Comparison of ENCODE assay signal across 23 cellular contexts in the genomic region with DNA sequence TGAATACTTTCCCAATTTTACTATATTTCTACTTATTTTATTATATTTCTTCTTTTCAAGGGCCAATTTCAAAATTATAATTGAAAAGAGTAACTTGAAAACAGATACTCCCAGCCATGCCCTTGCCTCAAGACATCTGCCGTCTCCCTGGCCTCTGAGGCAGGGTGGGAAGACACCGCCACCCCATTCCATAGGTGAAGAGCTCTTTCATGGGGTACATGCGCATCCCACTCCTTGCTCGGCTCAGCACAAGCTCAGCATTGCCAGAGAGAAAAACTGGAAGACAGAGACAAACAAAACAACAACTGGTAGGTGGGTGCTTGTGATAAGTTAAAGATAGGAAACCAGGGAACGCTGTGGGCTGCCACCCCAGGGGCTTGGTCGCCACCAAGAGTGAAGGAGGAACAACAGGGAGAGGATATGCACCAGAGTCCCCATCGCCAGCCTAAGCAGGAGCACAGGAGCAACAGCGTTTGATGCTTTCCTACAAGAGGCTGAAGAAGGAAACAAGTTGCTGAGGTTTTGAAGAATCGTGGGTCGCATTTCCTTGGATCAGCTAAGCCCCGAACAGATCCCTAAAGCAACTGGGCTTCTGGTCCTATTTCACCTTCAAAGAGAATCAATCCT. TPM values are rescaled to one million over a fixed set of nuclear protein-coding genes. Genes with fewer than 3 reads are reported as not detected.
A peak's percentile ranks its signal among the peaks of the same experiment; 100 is the strongest.
DNase-seq lines count a peak whose midpoint lies in the region; ATAC-seq, FAIRE-seq and TF ChIP-seq lines count a peak whose summit lies in the region.
"Had no signal": no experiment of that assay in that cellular context is flagged by ENCODE, and none has a peak within 500 bp of the region (broad histone marks: within the 10 kb centered on the region; RNA-seq: fewer than 3 reads in every experiment).

No MANE protein-coding gene starts in this region.

- H3K27ac ChIP-seq in KOPT-K1 (ENCODE audit: low read depth, low read length, poor library complexity, severe bottlenecking): peak overlapping the region; percentile 61
- H3K27ac ChIP-seq: PC-9, RWPE1 had no signal

- H3K4me1 Mint-ChIP-seq in central memory CD8-positive, alpha-beta T cell: peaks cover 10% of the 10 kb centered on the region
- no peaks in the 10 kb centered on the region for H3K4me1 Mint-ChIP-seq in nephron progenitor cell
- H3K4me1 Mint-ChIP-seq in stimulated activated naive CD8-positive, alpha-beta T cell treated with anti-CD3 and anti-CD28 coated beads, Interleukin-15, amount 100 ng/mL, for 72 hours: peaks cover 25% of the 10 kb centered on the region
- peaks cover 14% of the 10 kb centered on the region for H3K4me1 Mint-ChIP-seq in activated naive CD8-positive, alpha-beta T cell treated with anti-CD3 and anti-CD28 coated beads, Interleukin-2, amount 50 U/mL, for 24 hours

- no peaks in the 10 kb centered on the region for H3K27me3 Mint-ChIP-seq in central memory CD8-positive, alpha-beta T cell
- H3K27me3 Mint-ChIP-seq in nephron progenitor cell (ENCODE audit: low read depth, poor library complexity): peaks cover 4% of the 10 kb centered on the region
- no peaks in the 10 kb centered on the region for H3K27me3 Mint-ChIP-seq in stimulated activated naive CD8-positive, alpha-beta T cell treated with anti-CD3 and anti-CD28 coated beads, Interleukin-15, amount 100 ng/mL, for 72 hours
- H3K27me3 Mint-ChIP-seq in activated naive CD8-positive, alpha-beta T cell treated with anti-CD3 and anti-CD28 coated beads, Interleukin-2, amount 50 U/mL, for 24 hours: no peaks in the 10 kb centered on the region
- H3K27me3 Mint-ChIP-seq: CD4-positive, alpha-beta memory T cell had no signal

- no peaks in the 10 kb centered on the region for H3K9me3 ChIP-seq in KOPT-K1 (ENCODE audit: insufficient read depth, low read length, poor library complexity, severe bottlenecking)

- peak; percentile 79 for FAIRE-seq in GM12891 (lab: Jason Lieb, UNC)
- FAIRE-seq: GM12878 had no signal

- no peaks in the 10 kb centered on the region for H3K36me3 Mint-ChIP-seq in central memory CD8-positive, alpha-beta T cell (ENCODE audit: insufficient read depth)
- peaks cover 6% of the 10 kb centered on the region for H3K36me3 Mint-ChIP-seq in nephron progenitor cell (ENCODE audit: low read depth)
- H3K36me3 Mint-ChIP-seq in activated naive CD8-positive, alpha-beta T cell treated with anti-CD3 and anti-CD28 coated beads, Interleukin-2, amount 50 U/mL, for 24 hours (ENCODE audit: low read depth): peaks cover 7% of the 10 kb centered on the region

- DNase-seq in GM12891 (ENCODE audit: insufficient read length, low spot score): no peak
- DNase-seq in central memory CD8-positive, alpha-beta T cell (ENCODE audit: low spot score in 2 of 2): no peak
- DNase-seq in nephron progenitor cell: no peak
- DNase-seq in NCI-H345 (lab: John Stamatoyannopoulos, UW): no peak
- no peak for DNase-seq in stimulated activated naive CD8-positive, alpha-beta T cell treated with anti-CD3 and anti-CD28 coated beads, Interleukin-15, amount 100 ng/mL, for 72 hours
- no peak for DNase-seq in activated naive CD8-positive, alpha-beta T cell treated with anti-CD3 and anti-CD28 coated beads, Interleukin-2, amount 50 U/mL, for 24 hours
- no peak for DNase-seq in NCI-H1092 (lab: John Stamatoyannopoulos, UW)
- DNase-seq: CD4-positive, alpha-beta memory T cell; DMS153; GF-D8; KG1; MV-4-11; NCI-H1417; NCI-H187; NCI-H2107; NCI-H510A treated with DMSO at 0.1 percent for 48 hours; NCI-H774; PC-9; SIG-M5 had no signal

- H3K27ac Mint-ChIP-seq in central memory CD8-positive, alpha-beta T cell (ENCODE audit: low read depth): peak overlapping the region; percentile 47
- H3K27ac Mint-ChIP-seq in nephron progenitor cell: peak overlapping the region; percentile 40
- no peak overlapping the region for H3K27ac Mint-ChIP-seq in stimulated activated naive CD8-positive, alpha-beta T cell treated with anti-CD3 and anti-CD28 coated beads, Interleukin-15, amount 100 ng/mL, for 72 hours
- H3K27ac Mint-ChIP-seq in activated naive CD8-positive, alpha-beta T cell treated with anti-CD3 and anti-CD28 coated beads, Interleukin-2, amount 50 U/mL, for 24 hours: no peak overlapping the region

- no peak for TF ChIP-seq CTCF in nephron progenitor cell (IDR thresholded peaks at IDR 0.05)

- TF ChIP-seq POLR2A in GM12891 (IDR thresholded peaks at IDR 0.05; ENCODE audit: low read depth, low read length): no peak

- ATAC-seq in central memory CD8-positive, alpha-beta T cell (replicated peaks; ENCODE audit: extremely low read depth, poor library complexity, severe bottlenecking): no peak
- no peak for ATAC-seq in stimulated activated naive CD8-positive, alpha-beta T cell treated with anti-CD3 and anti-CD28 coated beads, Interleukin-15, amount 100 ng/mL, for 72 hours
- no peak for ATAC-seq in activated naive CD8-positive, alpha-beta T cell treated with anti-CD3 and anti-CD28 coated beads, Interleukin-2, amount 50 U/mL, for 24 hours
- ATAC-seq: GM12878, HCT116 had no signal

- H3K9me3 Mint-ChIP-seq in central memory CD8-positive, alpha-beta T cell: no peaks in the 10 kb centered on the region
- H3K9me3 Mint-ChIP-seq in nephron progenitor cell: no peaks in the 10 kb centered on the region
- H3K9me3 Mint-ChIP-seq in stimulated activated naive CD8-positive, alpha-beta T cell treated with anti-CD3 and anti-CD28 coated beads, Interleukin-15, amount 100 ng/mL, for 72 hours: no peaks in the 10 kb centered on the region
- H3K9me3 Mint-ChIP-seq in activated naive CD8-positive, alpha-beta T cell treated with anti-CD3 and anti-CD28 coated beads, Interleukin-2, amount 50 U/mL, for 24 hours: peaks cover 4% of the 10 kb centered on the region
- H3K9me3 Mint-ChIP-seq: CD4-positive, alpha-beta memory T cell had no signal

- no peaks in the 10 kb centered on the region for H3K36me3 ChIP-seq in KOPT-K1 (ENCODE audit: insufficient read depth, low read length)

- H3K4me3 Mint-ChIP-seq in central memory CD8-positive, alpha-beta T cell: no peak overlapping the region
- H3K4me3 Mint-ChIP-seq in nephron progenitor cell: no peak overlapping the region
- H3K4me3 Mint-ChIP-seq in stimulated activated naive CD8-positive, alpha-beta T cell treated with anti-CD3 and anti-CD28 coated beads, Interleukin-15, amount 100 ng/mL, for 72 hours: no peak overlapping the region
- no peak overlapping the region for H3K4me3 Mint-ChIP-seq in activated naive CD8-positive, alpha-beta T cell treated with anti-CD3 and anti-CD28 coated beads, Interleukin-2, amount 50 U/mL, for 24 hours
- H3K4me3 Mint-ChIP-seq: CD4-positive, alpha-beta memory T cell had no signal

TF ChIP-seq in GM12891, 5 proteins besides CTCF, POLR2A, EP300 and RAD21:
- TF ChIP-seq POU2F2 (IDR thresholded peaks at IDR 0.05; ENCODE audit: low read depth, low read length) (no peak), SPI1 (IDR thresholded peaks at IDR 0.05; ENCODE audit: low read depth, low read length) (no peak), POLR2AphosphoS5 (IDR thresholded peaks at IDR 0.05; ENCODE audit: low read depth, low read length) (no peak), TAF1 (IDR thresholded peaks at IDR 0.05; ENCODE audit: low read depth, low read length) (no peak), PAX5 (IDR thresholded peaks at IDR 0.05; ENCODE audit: insufficient read depth, low read length, severe bottlenecking) (no peak)

RNA-seq across cellular contexts. Expression of gene TMEM154, which starts 11.3 kb away (rescaled TPM):
- 9.3 TPM for polyA plus RNA-seq in GM12891 (2012; ENCODE audit: low read depth, missing spikeins)

Comparison
In these comparisons a context has a peak if more than half of its experiments do, and no peak if none do; other contexts are left out.
1. H3K27ac Mint-ChIP-seq: peak in central memory CD8-positive, alpha-beta T cell (single experiment) and nephron progenitor cell (single experiment); none in stimulated activated naive CD8-positive, alpha-beta T cell treated with anti-CD3 and anti-CD28 coated beads, Interleukin-15, amount 100 ng/mL, for 72 hours (0 of 2) and activated naive CD8-positive, alpha-beta T cell treated with anti-CD3 and anti-CD28 coated beads, Interleukin-2, amount 50 U/mL, for 24 hours (single experiment).